In genomic region chr4:81504685-81505598, GRCh38 we compare ENCODE assay signal across 9 cellular contexts. TPM values are rescaled to one million over a fixed set of nuclear protein-coding genes. Genes with fewer than 3 reads are reported as not detected.
DNase-seq lines count a peak whose midpoint lies in the region; ATAC-seq and TF ChIP-seq lines count a peak whose summit lies in the region.
"Had no signal": no experiment of that assay in that cellular context is flagged by ENCODE, and none has a peak within 500 bp of the region (broad histone marks: within the 10 kb centered on the region; RNA-seq: fewer than 3 reads in every experiment).

No MANE protein-coding gene starts in this region.

- H3K36me3 ChIP-seq in OCI-LY1 (ENCODE audit: insufficient read depth, low read length), result no peaks in the 10 kb centered on the region
- H3K36me3 ChIP-seq in right lobe of liver, result no peaks in the 10 kb centered on the region

- peak overlapping the region; percentile 51 for H3K4me2 ChIP-seq in OCI-LY1 (ENCODE audit: low read length)

- peak overlapping the region; percentile 9; the same call in 1 of the 2 replicates for H2AFZ ChIP-seq in OCI-LY1 (ENCODE audit: low read length)

- DNase-seq in NCI-H1694 treated with DMSO at 0.1 percent for 48 hours (lab: John Stamatoyannopoulos, UW) (peak; percentile 9), NCI-H1694 (lab: John Stamatoyannopoulos, UW) (no peak), activated gamma-delta T cell treated with Interleukin-2 at 50 U/mL for 16 hours (peak; percentile 34), right lobe of liver (peak; percentile 64 to 73 (median 71)), mesothelial cell of epicardium (ENCODE audit: low spot score in 2 of 2, unreplicated experiment in 2 of 2) (no peak), A172 (ENCODE audit: low spot score) (no peak)
- DNase-seq in stimulated activated CD8-positive, alpha-beta memory T cell treated with anti-CD3 and anti-CD28 coated beads, Interleukin-4, amount 100 ng/mL, for 4 hours (ENCODE audit: low read depth in 2 of 2, low spot score in 1 of 2), result peak; percentile 22 to 43

- H3K9me2 ChIP-seq in OCI-LY1 (ENCODE audit: low read depth, low read length), result no peaks in the 10 kb centered on the region

- peaks cover 2% of the 10 kb centered on the region for H3K27me3 Mint-ChIP-seq in mesothelial cell of epicardium (ENCODE audit: low read depth)

- intact Hi-C loops in right lobe of liver (cut with DNase I), result no loop called here

- no peaks in the 10 kb centered on the region for H4K20me1 ChIP-seq in OCI-LY1 (ENCODE audit: insufficient read depth, low read length)

- H3K36me3 Mint-ChIP-seq in mesothelial cell of epicardium, result no peaks in the 10 kb centered on the region

- no peaks in the 10 kb centered on the region for H3K9me3 ChIP-seq in OCI-LY1 (ENCODE audit: low read length)
- no peaks in the 10 kb centered on the region for H3K9me3 ChIP-seq in right lobe of liver

- H3K9me3 Mint-ChIP-seq in mesothelial cell of epicardium, result no peaks in the 10 kb centered on the region

- peaks cover 36% of the 10 kb centered on the region for H3K4me1 Mint-ChIP-seq in mesothelial cell of epicardium

- 47% methylated on average over 9 of the region's 10 CpGs for WGBS in right lobe of liver (ENCODE audit: insufficient coverage, low coverage, low lambda C conversion rate, missing lambda C conversion rate)

- H3K27ac ChIP-seq in OCI-LY1 (ENCODE audit: low read depth, low read length, poor library complexity, severe bottlenecking) (peak overlapping the region; percentile 68), right lobe of liver (peak overlapping the region; percentile 56 to 62 (median 58))
- H3K27ac ChIP-seq: SK-N-MC had no signal

- peak; percentile 50 for TF ChIP-seq POLR2A in right lobe of liver (IDR thresholded peaks at IDR 0.05)

- TF ChIP-seq CTCF in OCI-LY1 (IDR thresholded peaks at IDR 0.05; ENCODE audit: low read length), result peak; percentile 22; the same call in 1 of the 2 replicates
- no peak for TF ChIP-seq CTCF in right lobe of liver (IDR thresholded peaks at IDR 0.05)
- no peak for TF ChIP-seq CTCF in mesothelial cell of epicardium (IDR thresholded peaks at IDR 0.05; ENCODE audit: unreplicated experiment)

- H3K4me1 ChIP-seq in OCI-LY1 (ENCODE audit: insufficient read depth, low read length, severe bottlenecking), result peaks cover 83% of the 10 kb centered on the region
- no peaks in the 10 kb centered on the region for H3K4me1 ChIP-seq in right lobe of liver

- H3K4me3 ChIP-seq in OCI-LY1 (ENCODE audit: low read depth, low read length, poor library complexity, severe bottlenecking) (peak overlapping the region; percentile 11), right lobe of liver (no peak overlapping the region)
- H3K4me3 ChIP-seq: SK-N-MC had no signal

- H3K9ac ChIP-seq in OCI-LY1 (ENCODE audit: low read length), result peak overlapping the region; percentile 27; the same call in 1 of the 2 replicates

- H3K27ac Mint-ChIP-seq in mesothelial cell of epicardium, result no peak overlapping the region

- no peaks in the 10 kb centered on the region for H3K79me2 ChIP-seq in OCI-LY1 (ENCODE audit: insufficient read depth, low read length)

- no peak overlapping the region for H3K4me3 Mint-ChIP-seq in mesothelial cell of epicardium

- ATAC-seq in right lobe of liver, result peak; percentile 76 to 82 (median 78)

- no peaks in the 10 kb centered on the region for H3F3A ChIP-seq in OCI-LY1 (ENCODE audit: insufficient read depth, low read length)

- H3K27me3 ChIP-seq in OCI-LY1 (ENCODE audit: insufficient read depth, low read length) (no peaks in the 10 kb centered on the region), right lobe of liver (no peaks in the 10 kb centered on the region)

RNA-seq across cellular contexts. Expression of gene RASGEF1B, which starts 33.2 kb away (rescaled TPM):
- total RNA-seq in right lobe of liver (10 to 100 TPM; 22.9 to 51.9 (median 25.8) TPM), mesothelial cell of epicardium (6.8 to 7.2 TPM (median 7.2 TPM) in 3 replicates)
- not detected in 2 replicates for total RNA-seq in A172 (2014; rRNA removed; shearing (Covaris generic))

Comparison
In these comparisons a context has a peak if more than half of its experiments do, and no peak if none do; other contexts are left out.
1. DNase-seq: peak in NCI-H1694 treated with DMSO at 0.1 percent for 48 hours (single experiment), activated gamma-delta T cell treated with Interleukin-2 at 50 U/mL for 16 hours (single experiment), right lobe of liver (3 of 3) and stimulated activated CD8-positive, alpha-beta memory T cell treated with anti-CD3 and anti-CD28 coated beads, Interleukin-4, amount 100 ng/mL, for 4 hours (2 of 2); none in NCI-H1694 (single experiment), mesothelial cell of epicardium (0 of 2) and A172 (single experiment).